Comparison of ENCODE assay signal across 8 cellular contexts in the genomic region with DNA sequence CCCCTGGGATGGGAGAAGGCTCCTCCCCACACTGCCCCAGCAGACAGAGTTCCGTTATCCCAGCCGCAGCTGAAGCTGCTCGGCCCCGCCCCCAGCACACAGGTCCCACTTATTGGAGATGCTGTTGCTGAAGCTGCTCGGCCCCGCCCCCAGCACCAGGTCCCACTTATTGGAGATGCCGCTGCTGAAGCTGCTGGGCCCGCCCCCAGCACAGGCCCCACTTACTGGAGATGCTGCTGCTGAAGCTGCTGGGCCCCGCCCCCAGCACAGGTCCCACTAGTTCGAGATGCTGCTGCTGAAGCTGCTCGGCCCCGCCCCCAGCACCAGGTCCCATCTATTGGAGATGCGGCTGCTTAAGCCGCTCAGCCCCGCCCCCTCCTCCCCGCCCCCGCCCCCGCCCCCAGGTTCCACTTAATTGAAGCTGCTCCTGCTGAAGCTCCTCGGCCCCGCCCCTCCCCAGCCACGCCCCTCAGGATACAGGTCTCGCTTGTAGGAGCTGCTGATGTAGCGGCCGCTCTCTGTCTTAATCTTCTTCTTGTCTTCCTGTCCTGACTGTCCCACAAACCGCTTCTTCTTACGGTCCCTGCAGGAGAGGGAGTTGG. TPM values are rescaled to one million over a fixed set of nuclear protein-coding genes. Genes with fewer than 3 reads are reported as not detected.
DNase-seq lines count a peak whose midpoint lies in the region; ATAC-seq and TF ChIP-seq lines count a peak whose summit lies in the region.
"Had no signal": no experiment of that assay in that cellular context is flagged by ENCODE, and none has a peak within 500 bp of the region (broad histone marks: within the 10 kb centered on the region; RNA-seq: fewer than 3 reads in every experiment).

No MANE protein-coding gene starts in this region.

- intact Hi-C loops in OCI-LY7 (cut with micrococcal nuclease; ENCODE audit: unreplicated experiment) = no loop called here

- H3K27me3 ChIP-seq in GM23248 (replicated peaks; ENCODE audit: insufficient read depth) = no peaks in the 10 kb centered on the region

- BruUV-seq in OCI-LY7 (replicated peaks; lab: Mats Ljungman, UMichigan) = no TSS peak

- no peaks in the 10 kb centered on the region for H4K20me1 ChIP-seq in OCI-LY7 (ENCODE audit: insufficient read depth, low read length)
- no peaks in the 10 kb centered on the region for H4K20me1 ChIP-seq in GM23248 (ENCODE audit: insufficient read depth)

- H3F3A ChIP-seq in GM23248 (ENCODE audit: insufficient read depth) = 0 out of 2 replicates have a peak, but pooled peaks cover 8% of the 10 kb centered on the region

- peak overlapping the region in 1 of 8 donors; percentile 22 for H3K4me3 Mint-ChIP-seq in naive B cell
- H3K4me3 Mint-ChIP-seq: dendritic cell treated with granulocyte-macrophage colony-stimulating factor and Interleukin-4, amounts not matched to agents 40 ng/mL and 50 ng/mL, for 4 days had no signal

- H3K79me2 ChIP-seq in OCI-LY7 (ENCODE audit: insufficient read depth, low read depth, low read length) (peaks cover 17% of the 10 kb centered on the region; the same call in 1 of the 2 replicates), GM23248 (ENCODE audit: insufficient read depth) (no peaks in the 10 kb centered on the region)

- H3K4me1 ChIP-seq in OCI-LY7 (ENCODE audit: insufficient read depth, low read length, poor library complexity, severe bottlenecking) (peaks cover 52% of the 10 kb centered on the region), GM23248 (ENCODE audit: insufficient read depth) (no peaks in the 10 kb centered on the region)

- H3K4me2 ChIP-seq in OCI-LY7 (ENCODE audit: low read length) (peak overlapping the region; percentile 89), GM23248 (ENCODE audit: unreplicated experiment) (no peak overlapping the region)

- H3K36me3 ChIP-seq in OCI-LY7 (ENCODE audit: insufficient read depth, low read length) (peaks cover 92% of the 10 kb centered on the region), GM23248 (ENCODE audit: low read depth) (peaks cover 4% of the 10 kb centered on the region; the same call in 1 of the 2 replicates)

- H2AFZ ChIP-seq in OCI-LY7 (ENCODE audit: low read length) (no peak overlapping the region), GM23248 (no peak overlapping the region)

- H3K9me3 Mint-ChIP-seq in naive B cell = no peaks in the 10 kb centered on the region
- H3K9me3 Mint-ChIP-seq: dendritic cell treated with granulocyte-macrophage colony-stimulating factor and Interleukin-4, amounts not matched to agents 40 ng/mL and 50 ng/mL, for 4 days had no signal

- H3K4me3 ChIP-seq in OCI-LY7 (ENCODE audit: low read depth, low read length, poor library complexity, severe bottlenecking) = peak overlapping the region; percentile 48
- no peak overlapping the region for H3K4me3 ChIP-seq in GM23248

- peaks cover 0 to 54% of the 10 kb centered on the region in 2 donors for H3K36me3 Mint-ChIP-seq in naive B cell

- DNase-seq in SIG-M5 treated with dmso at 0.1 percent for 504 hours (lab: John Stamatoyannopoulos, UW; ENCODE audit: unreplicated experiment) (peak; percentile 61), SIG-M5 (lab: John Stamatoyannopoulos, UW) (no peak), OCI-LY7 (ENCODE audit: low spot score) (peak; percentile 99), naive B cell (no peak), GM23248 (no peak)

- H3K4me1 Mint-ChIP-seq in naive B cell = peaks cover 0 to 7% (median 7%) of the 10 kb centered on the region in 3 donors

- POLR2A ChIA-PET in OCI-LY7 (lab: Charles Lee) = interaction anchor here (0.5 to 4.7 kb wide), 14 partner anchors 9 to 644 kb away, joined by 3 to 46 read pairs (median 4); a partner anchor contains a TSS

- 70 to 84% methylated on average over 9 to 26 of the region's 26 CpGs for WGBS in GM23248 (ENCODE audit: low coverage in 1 of 2, low lambda C conversion rate in 2 of 2, missing lambda C conversion rate in 2 of 2), 2 experiments

- H3K27me3 Mint-ChIP-seq in naive B cell = no peaks in the 10 kb centered on the region

- H3K9me3 ChIP-seq in OCI-LY7 (ENCODE audit: low read length) (no peaks in the 10 kb centered on the region), GM23248 (ENCODE audit: low read depth) (no peaks in the 10 kb centered on the region)

- H3K9ac ChIP-seq in GM23248 = no peak overlapping the region

- H3K27ac Mint-ChIP-seq in naive B cell = peak overlapping the region in 3 of 6 donors; percentile 73 to 87 (median 87)
- H3K27ac Mint-ChIP-seq: dendritic cell treated with granulocyte-macrophage colony-stimulating factor and Interleukin-4, amounts not matched to agents 40 ng/mL and 50 ng/mL, for 4 days had no signal

- CTCF ChIA-PET in OCI-LY7 (lab: Charles Lee; ENCODE audit: unreplicated experiment) = interaction anchor here (0.6 to 1.7 kb wide), 7 partner anchors 8 to 168 kb away, joined by 3 to 10 read pairs (median 7); no protein-coding TSS in a partner anchor

- peak overlapping the region; percentile 77 for H3K27ac ChIP-seq in OCI-LY7 (ENCODE audit: low read depth, low read length, poor library complexity, severe bottlenecking)
- no peak overlapping the region for H3K27ac ChIP-seq in GM23248

- no peaks in the 10 kb centered on the region for H3K9me2 ChIP-seq in OCI-LY7 (ENCODE audit: insufficient read depth, low read length)
- H3K9me2 ChIP-seq in GM23248 (ENCODE audit: insufficient read depth) = no peaks in the 10 kb centered on the region

- no peak for TF ChIP-seq CTCF in OCI-LY7 (conservative IDR thresholded peaks at IDR 0.05; ENCODE audit: low read length)

- in situ Hi-C loops in GM23248 (cut with MboI) = no loop called here

- ATAC-seq in naive B cell (ENCODE audit: low read depth in 2 of 2) (peak; percentile 35), HG03354 (IDR thresholded peaks at IDR 0.05; ENCODE audit: poor library complexity, severe bottlenecking, unreplicated experiment) (no peak)

RNA-seq across cellular contexts. Expression of a gene that starts 12.0 kb away (rescaled TPM):
- 14.0 and 26.9 TPM in 2 replicates for total RNA-seq in OCI-LY7 (2014; rRNA removed; shearing (Covaris generic))
- 37.4 and 39.2 TPM in 2 replicates for total RNA-seq in OCI-LY7 (2022)
- polyA plus RNA-seq in naive B cell (ENCODE audit: low read depth in 6 of 6) = 1 to 10 TPM in 1 of 6 donors, not detected in 5; 1.2 TPM
- total RNA-seq in GM23248 (2014; rRNA removed; shearing (Covaris generic)) = not detected in 2 replicates
- not detected in 2 replicates for polyA plus RNA-seq in GM23248 (2016; fragmentation: Nextera tagmentation; extraction: Ambion mirVana)
- polyA plus RNA-seq: BJ had no signal

RNA-seq across cellular contexts. Expression of a gene that starts 23.8 kb away (rescaled TPM):
- total RNA-seq in OCI-LY7 (2014; rRNA removed; shearing (Covaris generic)) = 86.0 and 87.2 TPM in 2 replicates
- total RNA-seq in OCI-LY7 (2022) = 145 and 150 TPM in 2 replicates
- polyA plus RNA-seq in naive B cell (ENCODE audit: low read depth in 6 of 6) (10 to 100 TPM in 5 of 6 donors, 1 to 10 TPM in 1; 9.0 to 45.5 (median 25.4) TPM), GM23248 (2016; fragmentation: Nextera tagmentation; extraction: Ambion mirVana) (27.7 and 28.1 TPM in 2 replicates)
- total RNA-seq in GM23248 (2014; rRNA removed; shearing (Covaris generic)) = 34.9 and 44.5 TPM in 2 replicates

RNA-seq across cellular contexts. Expression of a gene that starts 24.0 kb away (rescaled TPM):
- 72.5 and 90.8 TPM in 2 replicates for total RNA-seq in OCI-LY7 (2014; rRNA removed; shearing (Covaris generic))
- 59.5 and 68.6 TPM in 2 replicates for total RNA-seq in OCI-LY7 (2022)
- polyA plus RNA-seq in naive B cell (ENCODE audit: low read depth in 6 of 6) = 10 to 100 TPM; 21.0 to 31.9 (median 24.1) TPM
- 16.2 and 19.2 TPM in 2 replicates for total RNA-seq in GM23248 (2014; rRNA removed; shearing (Covaris generic))
- 12.5 and 15.6 TPM in 2 replicates for polyA plus RNA-seq in GM23248 (2016; fragmentation: Nextera tagmentation; extraction: Ambion mirVana)

RNA-seq across cellular contexts. Expression of a gene that starts 26.0 kb away (rescaled TPM):
- 69.1 and 89.1 TPM in 2 replicates for total RNA-seq in OCI-LY7 (2014; rRNA removed; shearing (Covaris generic))
- total RNA-seq in OCI-LY7 (2022) = 67.5 and 74.4 TPM in 2 replicates
- under 1 TPM in 4 of 6 donors, not detected in 2; 0.17 to 0.48 (median 0.41) TPM for polyA plus RNA-seq in naive B cell (ENCODE audit: low read depth in 6 of 6)
- not detected in 2 replicates for total RNA-seq in GM23248 (2014; rRNA removed; shearing (Covaris generic))
- polyA plus RNA-seq in GM23248 (2016; fragmentation: Nextera tagmentation; extraction: Ambion mirVana) = not detected in 2 replicates
- polyA plus RNA-seq: BJ had no signal

RNA-seq across cellular contexts. Expression of a gene that starts 59.7 kb away (rescaled TPM):
- total RNA-seq in OCI-LY7 (2014; rRNA removed; shearing (Covaris generic)) = 72.4 and 96.0 TPM in 2 replicates
- total RNA-seq in OCI-LY7 (2022) = 160 and 177 TPM in 2 replicates
- polyA plus RNA-seq in naive B cell (ENCODE audit: low read depth in 6 of 6) = 10 to 100 TPM in 5 of 6 donors, 1 to 10 TPM in 1; 8.8 to 26.2 (median 18.9) TPM
- 9.0 and 11.6 TPM in 2 replicates for total RNA-seq in GM23248 (2014; rRNA removed; shearing (Covaris generic))
- 15.9 and 17.6 TPM in 2 replicates for polyA plus RNA-seq in GM23248 (2016; fragmentation: Nextera tagmentation; extraction: Ambion mirVana)

Comparison
In these comparisons a context has a peak if more than half of its experiments do, and no peak if none do; other contexts are left out.
1. DNase-seq: peak in SIG-M5 treated with dmso at 0.1 percent for 504 hours (single experiment) and OCI-LY7 (single experiment); none in SIG-M5 (single experiment), naive B cell (single experiment) and GM23248 (single experiment).
2. RNA of a gene that starts 12.0 kb away (total RNA-seq): 14.0 to 39.2 TPM in OCI-LY7; not detected in GM23248; every median in the first group is over 10 times any median in the second.